Comparison of ENCODE assay signal across 1 cellular context in the genomic region with DNA sequence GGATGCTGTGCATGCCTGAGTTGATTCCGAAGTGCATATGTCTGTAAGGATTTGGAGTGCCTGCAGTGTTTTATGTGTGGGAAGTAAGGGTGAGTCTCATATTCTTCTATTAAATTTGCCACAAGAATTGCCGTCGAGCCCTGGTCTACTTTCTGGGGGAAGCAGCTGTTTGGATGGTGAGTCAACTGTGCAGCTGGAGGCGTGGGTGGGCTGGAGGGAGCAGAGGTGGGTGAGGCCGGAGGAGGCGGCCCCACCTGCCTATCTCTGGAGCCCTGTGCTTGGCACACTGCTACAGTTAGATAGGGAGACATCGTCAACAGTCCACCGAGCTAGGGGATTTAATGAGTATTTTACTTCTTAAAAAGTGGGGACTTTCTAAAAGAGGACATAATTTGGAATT.
TF ChIP-seq lines count a peak whose summit lies in the region.

No MANE protein-coding gene starts in this region.

TF ChIP-seq in K562, 482 proteins besides CTCF, POLR2A, EP300 and RAD21 (continues in another document):
- TF ChIP-seq SIN3A (IDR thresholded peaks at IDR 0.05; ENCODE audit: borderline replicate concordance in 2 of 2, control insufficient read depth in 1 of 2, low read depth in 2 of 2, low read length in 2 of 2) (peak in 1 of 2 experiments; percentile 78; a peak in 2 of 4 replicates), ZNF395 (CRISPR knock-in tag; IDR thresholded peaks at IDR 0.05) (peak; percentile 25; the same call in 1 of the 2 replicates), TRIM24 (IDR thresholded peaks at IDR 0.05) (peak; percentile 87 to 88), GATA2 (CRISPR knock-in tag; IDR thresholded peaks at IDR 0.05) (peak; percentile 69), FOXK1 (CRISPR knock-in tag; IDR thresholded peaks at IDR 0.05; ENCODE audit: borderline replicate concordance) (no peak), JUN (IDR thresholded peaks at IDR 0.05; ENCODE audit: borderline replicate concordance, low read depth, low read length) (peak; percentile 29; the same call in 1 of the 2 replicates), JUN (CRISPR knock-in tag; IDR thresholded peaks at IDR 0.05; ENCODE audit: borderline replicate concordance) (no peak), TAL1 (IDR thresholded peaks at IDR 0.05) (peak; percentile 79), CBFA2T2 (conservative IDR thresholded peaks at IDR 0.05) (peak; percentile 95), ATF3 (IDR thresholded peaks at IDR 0.05) (peak; percentile 77), ATF3 (CRISPR knock-in tag; conservative IDR thresholded peaks at IDR 0.05) (no peak), ZNF644 (tag; IDR thresholded peaks at IDR 0.05; ENCODE audit: low read depth) (no peak), CREBBP (IDR thresholded peaks at IDR 0.05; ENCODE audit: low read depth, low read length) (no peak), SMARCA4 (IDR thresholded peaks at IDR 0.05) (peak; percentile 73), ZBTB40 (IDR thresholded peaks at IDR 0.05) (no peak), ZBTB40 (CRISPR knock-in tag; IDR thresholded peaks at IDR 0.05) (no peak), ETS1 (conservative IDR thresholded peaks at IDR 0.05; ENCODE audit: control insufficient read depth, low read depth, low read length) (peak; percentile 51; the same call in 1 of the 2 replicates), ZNF354B (CRISPR knock-in tag; IDR thresholded peaks at IDR 0.05) (no peak), CREB1 (IDR thresholded peaks at IDR 0.05) (0 out of 2 replicates have a peak, but pooled peaks have one; percentile 44), CREB1 (CRISPR knock-in tag; IDR thresholded peaks at IDR 0.05) (no peak), ARID1B (IDR thresholded peaks at IDR 0.05) (peak; percentile 89), GTF3C2 (IDR thresholded peaks at IDR 0.05; ENCODE audit: borderline replicate concordance, extremely low read depth, insufficient read length) (no peak), HMG20B (CRISPR knock-in tag; IDR thresholded peaks at IDR 0.05) (no peak), DMBX1 (CRISPR knock-in tag; IDR thresholded peaks at IDR 0.05; ENCODE audit: borderline replicate concordance) (peak; percentile 70; the same call in 1 of the 2 replicates), RCOR1 (IDR thresholded peaks at IDR 0.05; ENCODE audit: borderline replicate concordance in 1 of 2, low read depth in 2 of 2, low read length in 2 of 2) (peak in 1 of 2 experiments; percentile 39; a peak in 1 of 4 replicates), FOXM1 (IDR thresholded peaks at IDR 0.05; ENCODE audit: low read depth) (peak; percentile 46; the same call in 1 of the 2 replicates), FOXM1 (CRISPR knock-in tag; IDR thresholded peaks at IDR 0.05; ENCODE audit: low read depth) (no peak), SMARCE1 (IDR thresholded peaks at IDR 0.05) (peak; percentile 78; the same call in 1 of the 2 replicates), NCOR1 (IDR thresholded peaks at IDR 0.05) (peak; percentile 82), ZFPM2 (CRISPR knock-in tag; IDR thresholded peaks at IDR 0.05) (no peak), HMGN3 (IDR thresholded peaks at IDR 0.05; ENCODE audit: borderline replicate concordance, extremely low read depth, insufficient read length, low read depth, low read length) (peak; percentile 63), NCOA1 (IDR thresholded peaks at IDR 0.05; ENCODE audit: low read depth) (peak; percentile 44; the same call in 1 of the 2 replicates), TFAP4 (CRISPR knock-in tag; IDR thresholded peaks at IDR 0.05; ENCODE audit: borderline replicate concordance) (peak; percentile 97), TCF3 (CRISPR knock-in tag; IDR thresholded peaks at IDR 0.05) (peak; percentile 87), RBM17 (IDR thresholded peaks at IDR 0.05; ENCODE audit: borderline replicate concordance, low read depth, low read length) (no peak), TRIM28 (IDR thresholded peaks at IDR 0.05) (no peak), SMARCC2 (IDR thresholded peaks at IDR 0.05; ENCODE audit: low read depth) (peak; percentile 58; the same call in 1 of the 2 replicates), EGR1 (conservative IDR thresholded peaks at IDR 0.05) (peak; percentile 99), MTA2 (IDR thresholded peaks at IDR 0.05; ENCODE audit: low read depth) (peak; percentile 65)
- TF ChIP-seq, protein P1, sequence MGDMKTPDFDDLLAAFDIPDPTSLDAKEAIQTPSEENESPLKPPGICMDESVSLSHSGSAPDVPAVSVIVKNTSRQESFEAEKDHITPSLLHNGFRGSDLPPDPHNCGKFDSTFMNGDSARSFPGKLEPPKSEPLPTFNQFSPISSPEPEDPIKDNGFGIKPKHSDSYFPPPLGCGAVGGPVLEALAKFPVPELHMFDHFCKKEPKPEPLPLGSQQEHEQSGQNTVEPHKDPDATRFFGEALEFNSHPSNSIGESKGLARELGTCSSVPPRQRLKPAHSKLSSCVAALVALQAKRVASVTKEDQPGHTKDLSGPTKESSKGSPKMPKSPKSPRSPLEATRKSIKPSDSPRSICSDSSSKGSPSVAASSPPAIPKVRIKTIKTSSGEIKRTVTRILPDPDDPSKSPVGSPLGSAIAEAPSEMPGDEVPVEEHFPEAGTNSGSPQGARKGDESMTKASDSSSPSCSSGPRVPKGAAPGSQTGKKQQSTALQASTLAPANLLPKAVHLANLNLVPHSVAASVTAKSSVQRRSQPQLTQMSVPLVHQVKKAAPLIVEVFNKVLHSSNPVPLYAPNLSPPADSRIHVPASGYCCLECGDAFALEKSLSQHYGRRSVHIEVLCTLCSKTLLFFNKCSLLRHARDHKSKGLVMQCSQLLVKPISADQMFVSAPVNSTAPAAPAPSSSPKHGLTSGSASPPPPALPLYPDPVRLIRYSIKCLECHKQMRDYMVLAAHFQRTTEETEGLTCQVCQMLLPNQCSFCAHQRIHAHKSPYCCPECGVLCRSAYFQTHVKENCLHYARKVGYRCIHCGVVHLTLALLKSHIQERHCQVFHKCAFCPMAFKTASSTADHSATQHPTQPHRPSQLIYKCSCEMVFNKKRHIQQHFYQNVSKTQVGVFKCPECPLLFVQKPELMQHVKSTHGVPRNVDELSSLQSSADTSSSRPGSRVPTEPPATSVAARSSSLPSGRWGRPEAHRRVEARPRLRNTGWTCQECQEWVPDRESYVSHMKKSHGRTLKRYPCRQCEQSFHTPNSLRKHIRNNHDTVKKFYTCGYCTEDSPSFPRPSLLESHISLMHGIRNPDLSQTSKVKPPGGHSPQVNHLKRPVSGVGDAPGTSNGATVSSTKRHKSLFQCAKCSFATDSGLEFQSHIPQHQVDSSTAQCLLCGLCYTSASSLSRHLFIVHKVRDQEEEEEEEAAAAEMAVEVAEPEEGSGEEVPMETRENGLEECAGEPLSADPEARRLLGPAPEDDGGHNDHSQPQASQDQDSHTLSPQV (IDR thresholded peaks at IDR 0.05), result peak; percentile 21; the same call in 1 of the 2 replicates
